10 cellular contexts compared by ENCODE assay signal in the genomic region with DNA sequence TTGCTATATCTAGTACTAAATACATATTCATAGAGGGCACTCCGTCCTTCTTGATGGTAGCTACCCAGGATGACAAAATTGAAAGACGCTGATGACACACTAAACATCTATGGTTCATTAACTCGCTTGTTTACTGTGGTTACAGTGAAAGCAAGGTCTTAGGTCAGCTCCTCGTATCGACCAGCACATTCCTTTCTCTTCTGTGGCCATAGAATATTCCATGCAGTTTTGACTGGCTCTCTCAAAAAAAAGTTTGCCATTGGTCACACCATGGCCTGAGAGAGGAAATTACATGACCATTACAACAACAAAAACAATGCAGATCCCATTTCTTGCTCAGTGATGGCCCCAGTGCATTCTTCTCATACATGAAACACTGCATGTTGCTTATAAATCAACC.
A peak's percentile ranks its signal among the peaks of the same experiment; 100 is the strongest.
DNase-seq lines count a peak whose midpoint lies in the region; ATAC-seq and TF ChIP-seq lines count a peak whose summit lies in the region.
"Had no signal": no experiment of that assay in that cellular context is flagged by ENCODE, and none has a peak within 500 bp of the region (broad histone marks: within the 10 kb centered on the region; RNA-seq: fewer than 3 reads in every experiment).

No MANE protein-coding gene starts in this region.

- H3K4me1 Mint-ChIP-seq in Calu3 (ENCODE audit: low read depth, unreplicated experiment) (no peaks in the 10 kb centered on the region), mesothelial cell of epicardium (peaks cover 32% of the 10 kb centered on the region)

- H3K27ac Mint-ChIP-seq in Calu3 (ENCODE audit: unreplicated experiment) (no peak overlapping the region), mesothelial cell of epicardium (no peak overlapping the region)

- H3K9me3 Mint-ChIP-seq in Calu3 (ENCODE audit: low read depth, unreplicated experiment) (no peaks in the 10 kb centered on the region), mesothelial cell of epicardium (no peaks in the 10 kb centered on the region)

- CTCF ChIA-PET in Calu3 (lab: Charles Lee), result interaction anchor here (0.6 kb wide), 1 partner anchor 22 kb away, joined by 3 read pairs; no protein-coding TSS in a partner anchor

- DNase-seq in Calu3, result peak; percentile 19
- peak; percentile 72 for DNase-seq in amniotic epithelial cell (ENCODE audit: low read depth)
- no peak for DNase-seq in activated CD4-positive, alpha-beta T cell treated with anti-CD3 and anti-CD28 coated beads, Interleukin-2, amount 50 U/mL, for 1 hour
- DNase-seq in mesothelial cell of epicardium (ENCODE audit: low spot score in 2 of 2, unreplicated experiment in 2 of 2), result no peak
- DNase-seq in left cardiac atrium, result no peak
- DNase-seq in anterior cingulate cortex (lab: John Stamatoyannopoulos, UW), result no peak
- DNase-seq: RPMI8226, stomach had no signal

- no peaks in the 10 kb centered on the region for H3K27me3 Mint-ChIP-seq in Calu3 (ENCODE audit: unreplicated experiment)
- H3K27me3 Mint-ChIP-seq in mesothelial cell of epicardium (ENCODE audit: low read depth), result no peaks in the 10 kb centered on the region

- intact Hi-C loops in Calu3 (cut with micrococcal nuclease; ENCODE audit: unreplicated experiment) (no loop called here), left cardiac atrium (cut with DNase I) (loop anchor here in 1 of 2 donors (10.0 kb wide), 1 partner anchor 234 kb away; no protein-coding TSS in a partner anchor)

- BruUV-seq in Calu3 (replicated peaks; lab: Mats Ljungman, UMichigan), result no TSS peak

- H3K36me3 Mint-ChIP-seq in Calu3 (ENCODE audit: insufficient read depth, unreplicated experiment) (no peaks in the 10 kb centered on the region), mesothelial cell of epicardium (no peaks in the 10 kb centered on the region)

- H3K4me3 Mint-ChIP-seq in Calu3 (ENCODE audit: low read depth, unreplicated experiment) (no peak overlapping the region), mesothelial cell of epicardium (no peak overlapping the region)

- no peak for TF ChIP-seq CTCF in Calu3 (IDR thresholded peaks at IDR 0.05; ENCODE audit: unreplicated experiment)
- TF ChIP-seq CTCF in mesothelial cell of epicardium (IDR thresholded peaks at IDR 0.05; ENCODE audit: unreplicated experiment), result no peak

- ATAC-seq in GM21381 (IDR thresholded peaks at IDR 0.05; ENCODE audit: unreplicated experiment) (peak; percentile 79), HG03095 (IDR thresholded peaks at IDR 0.05; ENCODE audit: unreplicated experiment) (peak; percentile 67), left cardiac atrium (no peak)

Comparison
In these comparisons a context has a peak if more than half of its experiments do, and no peak if none do; other contexts are left out.
1. DNase-seq: peak in Calu3 (single experiment) and amniotic epithelial cell (single experiment); none in activated CD4-positive, alpha-beta T cell treated with anti-CD3 and anti-CD28 coated beads, Interleukin-2, amount 50 U/mL, for 1 hour (single experiment), mesothelial cell of epicardium (0 of 2), left cardiac atrium (single experiment) and anterior cingulate cortex (0 of 58).
2. ATAC-seq: peak in GM21381 (single experiment) and HG03095 (single experiment); none in left cardiac atrium (0 of 2).